1 cellular context compared by ENCODE assay signal in genomic region chr12:46908936-46909635, GRCh38.
TF ChIP-seq lines count a peak whose summit lies in the region.

No MANE protein-coding gene starts in this region.

TF ChIP-seq in GM12878, 131 proteins besides CTCF, POLR2A, EP300 and RAD21 (continued from another document):
- TF ChIP-seq CEBPZ (IDR thresholded peaks at IDR 0.05; ENCODE audit: low read depth, low read length), result no peak
